Comparison of ENCODE assay signal across 14 cellular contexts in genomic region chr18:7902399-7902839, GRCh38.
DNase-seq lines count a peak whose midpoint lies in the region; ATAC-seq and TF ChIP-seq lines count a peak whose summit lies in the region.
"Had no signal": no experiment of that assay in that cellular context is flagged by ENCODE, and none has a peak within 500 bp of the region (broad histone marks: within the 10 kb centered on the region; RNA-seq: fewer than 3 reads in every experiment).

No MANE protein-coding gene starts in this region.

- H2AFZ ChIP-seq in fibroblast of lung (ENCODE audit: low read length): no peak overlapping the region
- H2AFZ ChIP-seq: PC-9 had no signal

- peaks cover 9% of the 10 kb centered on the region for H3K36me3 ChIP-seq in left ventricle myocardium inferior
- H3K36me3 ChIP-seq in fibroblast of lung (ENCODE audit: control insufficient read depth, insufficient read depth, low read length): no peaks in the 10 kb centered on the region

- H4K20me1 ChIP-seq in fibroblast of lung (ENCODE audit: control insufficient read depth, extremely low read depth, insufficient read depth, low read length): no peaks in the 10 kb centered on the region

- H3K27ac ChIP-seq in left ventricle myocardium inferior (replicated peaks): no peak overlapping the region
- peak overlapping the region; percentile 80 for H3K27ac ChIP-seq in fibroblast of lung (ENCODE audit: insufficient read depth, low read length)
- H3K27ac ChIP-seq in foreskin keratinocyte: no peak overlapping the region
- H3K27ac ChIP-seq: PC-9 had no signal

- H3K9ac ChIP-seq in fibroblast of lung (ENCODE audit: insufficient read depth, low read length): no peak overlapping the region

- H3K9me3 ChIP-seq in left ventricle myocardium inferior (replicated peaks): no peaks in the 10 kb centered on the region
- no peaks in the 10 kb centered on the region for H3K9me3 ChIP-seq in fibroblast of lung (ENCODE audit: control insufficient read depth, insufficient read depth, low read depth, low read length)

- H3K27ac Mint-ChIP-seq in nephron progenitor cell: peak overlapping the region; percentile 57
- H3K27ac Mint-ChIP-seq: activated CD4-positive, alpha-beta T cell treated with anti-CD3 and anti-CD28 coated beads, Interleukin-2, amount 10 ng/mL, durations not matched to agents 24 days and 14 days had no signal

- H3K4me3 Mint-ChIP-seq in nephron progenitor cell: no peak overlapping the region
- H3K4me3 Mint-ChIP-seq: activated CD4-positive, alpha-beta T cell treated with anti-CD3 and anti-CD28 coated beads, Interleukin-2, amount 10 ng/mL, durations not matched to agents 24 days and 14 days; activated T-cell treated with anti-CD3 and anti-CD28 coated beads, Interleukin-2, amount 50 U/mL, for 4 hours had no signal

- H3K36me3 Mint-ChIP-seq in nephron progenitor cell (ENCODE audit: low read depth): peaks cover 5% of the 10 kb centered on the region

- H3K4me1 ChIP-seq in left ventricle myocardium inferior (peaks cover 50% of the 10 kb centered on the region), fibroblast of lung (ENCODE audit: control insufficient read depth, extremely low read depth, insufficient read depth, low read length) (peaks cover 6% of the 10 kb centered on the region), foreskin keratinocyte (no peaks in the 10 kb centered on the region)

- peak overlapping the region; percentile 72 for H3K4me2 ChIP-seq in fibroblast of lung (ENCODE audit: extremely low read depth, insufficient read depth, low read length)
- H3K4me2 ChIP-seq: PC-9 had no signal

- no peaks in the 10 kb centered on the region for H3K79me2 ChIP-seq in fibroblast of lung (ENCODE audit: control insufficient read depth, insufficient read depth, low read length)

- H3K27me3 ChIP-seq in left ventricle myocardium inferior (ENCODE audit: low read depth) (no peaks in the 10 kb centered on the region), fibroblast of lung (ENCODE audit: control insufficient read depth, insufficient read depth, low read length) (no peaks in the 10 kb centered on the region), foreskin keratinocyte (no peaks in the 10 kb centered on the region)

- H3K4me1 Mint-ChIP-seq in nephron progenitor cell: peaks cover 33% of the 10 kb centered on the region
- H3K4me1 Mint-ChIP-seq: activated CD4-positive, alpha-beta T cell treated with anti-CD3 and anti-CD28 coated beads, Interleukin-2, amount 10 ng/mL, durations not matched to agents 24 days and 14 days had no signal

- intact Hi-C loops in Right ventricle myocardium inferior (cut with DNase I): no loop called here
- intact Hi-C loops in left ventricle myocardium inferior (cut with micrococcal nuclease): no loop called here

- H3K4me3 ChIP-seq in left ventricle myocardium inferior: no peak overlapping the region
- no peak overlapping the region for H3K4me3 ChIP-seq in fibroblast of lung (replicated peaks in 1 of 4; ENCODE audit: control extremely low read depth in 1 of 4, insufficient read depth in 1 of 4, low read depth in 3 of 4, low read length in 4 of 4)
- H3K4me3 ChIP-seq: PC-9 had no signal

- TF ChIP-seq CTCF in left ventricle myocardium inferior (IDR thresholded peaks at IDR 0.05; ENCODE audit: borderline replicate concordance) (no peak), fibroblast of lung (conservative IDR thresholded peaks at IDR 0.05 in 1 of 2, IDR thresholded peaks at IDR 0.05 in 1 of 2; ENCODE audit: low read depth in 1 of 2, low read length in 2 of 2) (no peak), nephron progenitor cell (IDR thresholded peaks at IDR 0.05) (no peak), foreskin keratinocyte (conservative IDR thresholded peaks at IDR 0.05) (no peak)

- DNase-seq in Right ventricle myocardium inferior (ENCODE audit: missing footprints): no peak
- no peak for DNase-seq in left ventricle myocardium inferior
- DNase-seq in fibroblast of lung (ENCODE audit: low read depth in 2 of 2): peak; percentile 63 to 97
- no peak for DNase-seq in nephron progenitor cell
- DNase-seq in ureter (ENCODE audit: low spot score): peak; percentile 61
- DNase-seq in GF-D8 (lab: John Stamatoyannopoulos, UW): no peak
- no peak for DNase-seq in foreskin keratinocyte
- DNase-seq: activated CD4-positive, alpha-beta T cell treated with anti-CD3 and anti-CD28 coated beads, Interleukin-2, amount 10 ng/mL, durations not matched to agents 24 days and 14 days; activated T-cell treated with anti-CD3 and anti-CD28 coated beads, Interleukin-2, amount 50 U/mL, for 4 hours; MV-4-11; NCI-H226; PC-9; stimulated activated CD4-positive, alpha-beta T cell treated with anti-CD3 and anti-CD28 coated beads, Interleukin-12 subunit alpha, Interleukin-12 subunit beta, amount 100 ng/mL, for 4 hours had no signal

- no peaks in the 10 kb centered on the region for H3K9me3 Mint-ChIP-seq in nephron progenitor cell
- H3K9me3 Mint-ChIP-seq: activated CD4-positive, alpha-beta T cell treated with anti-CD3 and anti-CD28 coated beads, Interleukin-2, amount 10 ng/mL, durations not matched to agents 24 days and 14 days had no signal

- ATAC-seq in Right ventricle myocardium inferior (peak; percentile 68), foreskin keratinocyte (no peak), HG03378 (IDR thresholded peaks at IDR 0.05; ENCODE audit: unreplicated experiment) (no peak)
- ATAC-seq: activated T-cell treated with anti-CD3 and anti-CD28 coated beads, Interleukin-2, amount 50 U/mL, for 4 hours had no signal

- H3K27me3 Mint-ChIP-seq in nephron progenitor cell (ENCODE audit: low read depth, poor library complexity): peaks cover 4% of the 10 kb centered on the region

Comparison
In these comparisons a context has a peak if more than half of its experiments do, and no peak if none do; other contexts are left out.
1. DNase-seq: peak in fibroblast of lung (2 of 2) and ureter (single experiment); none in Right ventricle myocardium inferior (single experiment), left ventricle myocardium inferior (single experiment), nephron progenitor cell (single experiment), GF-D8 (single experiment) and foreskin keratinocyte (0 of 2).